Comparison of ENCODE assay signal across 25 cellular contexts in the genomic region with DNA sequence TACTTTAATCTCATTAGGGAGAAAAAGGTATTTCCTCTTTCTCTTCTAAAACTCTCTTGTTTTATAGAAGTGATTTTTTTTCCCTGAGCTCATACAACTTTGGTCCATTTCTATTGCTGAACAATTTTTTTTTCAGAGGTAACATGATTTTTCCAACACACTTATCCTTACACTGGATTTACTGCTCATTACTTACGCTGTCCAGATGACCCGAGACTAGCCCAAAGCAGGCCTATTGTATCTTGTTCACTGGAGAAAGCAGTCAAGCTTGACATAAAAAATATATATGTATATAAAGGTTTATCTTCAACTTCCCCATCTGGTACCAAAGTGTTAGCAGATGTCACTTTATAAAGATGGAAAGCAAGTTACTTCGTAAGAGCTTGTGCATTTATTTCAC.
"Had no signal": no experiment of that assay in that cellular context is flagged by ENCODE, and none has a peak within 500 bp of the region (broad histone marks: within the 10 kb centered on the region; RNA-seq: fewer than 3 reads in every experiment).

No MANE protein-coding gene starts in this region.

- H3K9me3 ChIP-seq: adrenal gland, colonic mucosa had no signal

- H3K4me1 ChIP-seq: adrenal gland, body of pancreas, colonic mucosa, esophagus squamous epithelium had no signal

- H3K27ac ChIP-seq: adrenal gland, body of pancreas, colonic mucosa had no signal

- H3K27me3 ChIP-seq: adrenal gland, body of pancreas, colonic mucosa, esophagus squamous epithelium had no signal

- H3K4me3 ChIP-seq: adrenal gland, body of pancreas, colonic mucosa, esophagus squamous epithelium had no signal

- DNase-seq: activated CD4-positive, alpha-beta memory T cell treated with anti-CD3 and anti-CD28 coated beads for 36 hours; activated CD4-positive, alpha-beta T cell treated with anti-CD3 and anti-CD28 coated beads for 36 hours; activated CD4-positive, alpha-beta T cell treated with anti-CD3 and anti-CD28 coated beads, Interleukin-2, amount 10 ng/mL, durations not matched to agents 24 days and 14 days; activated CD4-positive, CD25-positive, alpha-beta regulatory T cell; activated CD4-positive, CD25-positive, alpha-beta regulatory T cell treated with anti-CD3 and anti-CD28 coated beads, Interleukin-2, amount 50 U/mL, for 72 hours; activated CD8-positive, alpha-beta memory T cell treated with anti-CD3 and anti-CD28 coated beads, Interleukin-2, amount 10 ng/mL, durations not matched to agents 7 days and 5 days; activated CD8-positive, alpha-beta memory T cell treated with anti-CD3 and anti-CD28 coated beads, Interleukin-2, amount 50 U/mL, for 4 hours; activated CD8-positive, alpha-beta T cell treated with anti-CD3 and anti-CD28 coated beads, Interleukin-2, amount 10 ng/mL, durations not matched to agents 7 days and 5 days; activated effector memory CD4-positive, alpha-beta T cell treated with anti-CD3 and anti-CD28 coated beads, Interleukin-2, amount 50 U/mL, for 16 hours; activated naive CD4-positive, alpha-beta T cell treated with anti-CD3 and anti-CD28 coated beads for 36 hours; activated naive CD8-positive, alpha-beta T cell treated with anti-CD3 and anti-CD28 coated beads for 36 hours; activated naive CD8-positive, alpha-beta T cell treated with anti-CD3 and anti-CD28 coated beads, Interleukin-2, amount 50 U/mL, for 24 hours; activated T-cell treated with anti-CD3 and anti-CD28 coated beads, Interleukin-2, amount 50 U/mL, for 1 hour; activated T-cell treated with anti-CD3 and anti-CD28 coated beads, Interleukin-2, amount 50 U/mL, for 48 hours; adrenal gland; amygdala; aorta; body of pancreas; caudate nucleus; colonic mucosa; effector CD8-positive, alpha-beta T cell; esophagus squamous epithelium; foreskin fibroblast; head of caudate nucleus; T-helper 17 cell had no signal

- H3K36me3 ChIP-seq: adrenal gland, colonic mucosa had no signal

- ATAC-seq: activated CD4-positive, alpha-beta T cell treated with anti-CD3 and anti-CD28 coated beads for 36 hours; activated CD8-positive, alpha-beta memory T cell treated with anti-CD3 and anti-CD28 coated beads, Interleukin-2, amount 10 ng/mL, durations not matched to agents 7 days and 5 days; activated CD8-positive, alpha-beta T cell treated with anti-CD3 and anti-CD28 coated beads, Interleukin-2, amount 10 ng/mL, durations not matched to agents 7 days and 5 days; activated naive CD8-positive, alpha-beta T cell treated with anti-CD3 and anti-CD28 coated beads, Interleukin-2, amount 50 U/mL, for 24 hours; body of pancreas; T-helper 17 cell had no signal
